Comparison of ENCODE assay signal across 11 cellular contexts in the genomic region with DNA sequence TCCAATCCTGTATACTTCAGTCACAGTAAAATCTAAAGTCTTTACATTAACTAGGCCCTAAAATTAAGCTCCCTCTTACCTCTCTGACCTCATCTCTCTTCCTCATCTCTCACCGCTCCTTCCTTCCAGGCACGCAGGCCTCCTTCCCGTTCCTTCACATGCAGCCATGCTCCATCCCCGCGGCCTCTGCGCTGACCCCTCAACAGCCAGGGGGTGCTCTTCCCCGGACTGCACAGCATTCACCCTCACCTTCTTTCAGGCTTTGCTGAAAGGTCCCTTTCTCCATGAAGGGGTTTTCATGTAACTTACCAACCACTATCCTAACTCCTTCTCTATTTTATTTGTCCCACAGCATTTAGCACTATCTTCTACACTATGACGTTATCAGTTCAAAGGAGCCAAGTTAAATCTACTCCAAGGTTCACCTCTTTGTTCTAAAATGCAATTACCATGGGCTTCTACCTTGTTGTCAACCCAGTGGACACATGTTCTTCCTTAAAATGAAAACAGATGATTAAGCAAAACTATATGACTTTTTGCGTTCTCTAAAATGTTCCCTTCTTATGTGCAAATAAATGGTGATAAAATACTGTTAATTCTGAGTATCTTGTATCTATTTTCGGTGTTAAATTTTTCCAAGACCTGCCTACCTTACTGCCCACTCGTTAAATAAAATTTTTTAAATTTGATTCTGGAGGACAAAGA. TPM values are rescaled to one million over a fixed set of nuclear protein-coding genes. Genes with fewer than 3 reads are reported as not detected.
DNase-seq lines count a peak whose midpoint lies in the region; ATAC-seq, FAIRE-seq and TF ChIP-seq lines count a peak whose summit lies in the region.
"Had no signal": no experiment of that assay in that cellular context is flagged by ENCODE, and none has a peak within 500 bp of the region (broad histone marks: within the 10 kb centered on the region; RNA-seq: fewer than 3 reads in every experiment).

No MANE protein-coding gene starts in this region.

- intact Hi-C loops in activated naive CD4-positive, alpha-beta T cell treated with anti-CD3 and anti-CD28 coated beads for 36 hours (cut with micrococcal nuclease) = loop anchor here (1.0 kb wide), 1 partner anchor 211 kb away; no protein-coding TSS in a partner anchor
- intact Hi-C loops in transverse colon (cut with DNase I; ENCODE audit: low total_unique reads) = no loop called here

- no peak overlapping the region for H3K27ac ChIP-seq in transverse colon
- H3K27ac ChIP-seq: C4-2B, epithelial cell of prostate had no signal

- 69 to 80% methylated on average over 11 of the region's 11 CpGs for WGBS in transverse colon (ENCODE audit: low coverage in 1 of 2), 2 donors

- peaks cover 0 to 11% (median 3%) of the 10 kb centered on the region in 4 donors for H3K36me3 ChIP-seq in transverse colon

- TF ChIP-seq EP300 in transverse colon (IDR thresholded peaks at IDR 0.05; ENCODE audit: low read depth) = no peak

- peaks cover 5% of the 10 kb centered on the region for H3K9me3 Mint-ChIP-seq in activated naive CD4-positive, alpha-beta T cell treated with anti-CD3 and anti-CD28 coated beads for 36 hours
- peaks cover 5 to 6% of the 10 kb centered on the region in 2 donors for H3K9me3 Mint-ChIP-seq in activated naive CD4-positive, alpha-beta T cell treated with anti-CD3 and anti-CD28 coated beads, Interleukin-2, amount 50 U/mL, for 72 hours

- peaks cover 0 to under 1% (median 0%) of the 10 kb centered on the region in 4 donors for H3K4me1 ChIP-seq in transverse colon

- peak; percentile 35 for DNase-seq in activated naive CD4-positive, alpha-beta T cell treated with anti-CD3 and anti-CD28 coated beads for 36 hours
- DNase-seq in activated naive CD4-positive, alpha-beta T cell treated with anti-CD3 and anti-CD28 coated beads, Interleukin-2, amount 50 U/mL, for 72 hours (ENCODE audit: low spot score in 2 of 2) = no peak
- DNase-seq in amniotic epithelial cell (ENCODE audit: low read depth) (peak; percentile 33), transverse colon (peak; percentile 15)

- H3K36me3 Mint-ChIP-seq in activated naive CD4-positive, alpha-beta T cell treated with anti-CD3 and anti-CD28 coated beads for 36 hours (ENCODE audit: low read depth) = peaks cover 28% of the 10 kb centered on the region
- H3K36me3 Mint-ChIP-seq in activated naive CD4-positive, alpha-beta T cell treated with anti-CD3 and anti-CD28 coated beads, Interleukin-2, amount 50 U/mL, for 72 hours = peaks cover 6 to 7% of the 10 kb centered on the region in 2 donors

- ATAC-seq in activated naive CD4-positive, alpha-beta T cell treated with anti-CD3 and anti-CD28 coated beads, Interleukin-2, amount 50 U/mL, for 72 hours = no peak
- no peak for ATAC-seq in HG03095 (IDR thresholded peaks at IDR 0.05; ENCODE audit: unreplicated experiment)
- no peak for ATAC-seq in HG02678 (IDR thresholded peaks at IDR 0.05; ENCODE audit: unreplicated experiment)
- no peak for ATAC-seq in HG03135 (IDR thresholded peaks at IDR 0.05; ENCODE audit: unreplicated experiment)

- peaks cover 13% of the 10 kb centered on the region for H3K4me1 Mint-ChIP-seq in activated naive CD4-positive, alpha-beta T cell treated with anti-CD3 and anti-CD28 coated beads for 36 hours (ENCODE audit: low read depth)

- no peak overlapping the region for H3K4me3 Mint-ChIP-seq in activated naive CD4-positive, alpha-beta T cell treated with anti-CD3 and anti-CD28 coated beads for 36 hours
- H3K4me3 Mint-ChIP-seq: T-helper 1 cell treated with Interleukin-12 subunit alpha and Interleukin-12 subunit beta and Interleukin-4 antibody, amounts not matched to agents 30 μg/mL and 1 μg/mL, for 36 hours had no signal

- no peak overlapping the region for H3K4me3 ChIP-seq in transverse colon

- peak; percentile 21 for FAIRE-seq in islet of Langerhans (lab: Jason Lieb, UNC)

- peaks cover 0 to 5% of the 10 kb centered on the region in 2 donors for H3K9me3 ChIP-seq in transverse colon

- no peaks in the 10 kb centered on the region for H3K27me3 ChIP-seq in transverse colon

- CTCF ChIA-PET in activated naive CD4-positive, alpha-beta T cell treated with anti-CD3 and anti-CD28 coated beads for 36 hours (lab: Charles Lee) = interaction anchor here (0.6 to 0.8 kb wide), 2 partner anchors 67 to 146 kb away, joined by 3 read pairs; no protein-coding TSS in a partner anchor

- no peaks in the 10 kb centered on the region for H3K27me3 Mint-ChIP-seq in activated naive CD4-positive, alpha-beta T cell treated with anti-CD3 and anti-CD28 coated beads for 36 hours (ENCODE audit: low read depth)

- TF ChIP-seq CTCF in transverse colon (IDR thresholded peaks at IDR 0.05) = peak in 1 of 5 experiments; percentile 19

- TF ChIP-seq POLR2A in transverse colon (IDR thresholded peaks at IDR 0.05) = no peak

- in situ Hi-C loops in transverse colon (cut with MboI; ENCODE audit: low pct_ligation_motif_present in 1 of 4, low pct_unique_long_range_greater_than_20kb in 1 of 4, low sequenced_read_pairs in 3 of 4) = no loop called here

- no peak overlapping the region for H3K27ac Mint-ChIP-seq in activated naive CD4-positive, alpha-beta T cell treated with anti-CD3 and anti-CD28 coated beads for 36 hours
- no peak overlapping the region for H3K27ac Mint-ChIP-seq in activated naive CD4-positive, alpha-beta T cell treated with anti-CD3 and anti-CD28 coated beads, Interleukin-2, amount 50 U/mL, for 72 hours
- H3K27ac Mint-ChIP-seq: T-helper 1 cell treated with Interleukin-12 subunit alpha and Interleukin-12 subunit beta and Interleukin-4 antibody, amounts not matched to agents 30 μg/mL and 1 μg/mL, for 36 hours had no signal

RNA-seq across cellular contexts. Expression of a gene that starts 57.8 kb away (rescaled TPM):
- not detected for total RNA-seq in activated naive CD4-positive, alpha-beta T cell treated with anti-CD3 and anti-CD28 coated beads for 36 hours
- under 1 TPM in 1 of 2 donors, not detected in 1; 0.84 TPM for total RNA-seq in activated naive CD4-positive, alpha-beta T cell treated with anti-CD3 and anti-CD28 coated beads, Interleukin-2, amount 50 U/mL, for 72 hours
- 100 to 1,000 TPM in 1 of 4 donors, not detected in 3; 169 TPM for total RNA-seq in transverse colon

Comparison
In these comparisons a context has a peak if more than half of its experiments do, and no peak if none do; other contexts are left out.
1. DNase-seq: peak in activated naive CD4-positive, alpha-beta T cell treated with anti-CD3 and anti-CD28 coated beads for 36 hours (single experiment), amniotic epithelial cell (single experiment) and transverse colon (single experiment); none in activated naive CD4-positive, alpha-beta T cell treated with anti-CD3 and anti-CD28 coated beads, Interleukin-2, amount 50 U/mL, for 72 hours (0 of 2).